26 cellular contexts compared by ENCODE assay signal in the genomic region with DNA sequence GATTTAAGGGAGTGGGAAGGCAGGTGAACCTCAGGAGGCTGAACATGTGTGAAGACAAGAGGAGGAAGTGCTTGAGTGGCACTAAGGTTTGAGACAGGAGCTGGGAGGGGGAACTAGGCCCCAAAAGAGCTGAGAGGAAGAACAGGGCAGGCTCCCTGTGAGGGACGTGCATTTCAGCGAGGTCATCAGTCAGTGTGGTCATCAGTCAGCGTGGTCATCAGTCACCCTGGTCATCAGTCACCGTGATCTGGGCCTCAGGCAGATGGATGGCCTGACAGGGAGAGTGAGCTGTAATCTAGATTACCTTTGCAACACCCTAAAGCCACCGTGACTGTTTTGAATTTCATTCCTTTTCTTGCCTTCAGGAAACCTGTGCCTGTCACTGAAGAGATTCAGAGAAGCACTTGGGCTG. TPM values are rescaled to one million over a fixed set of nuclear protein-coding genes. Genes with fewer than 3 reads are reported as not detected.
DNase-seq lines count a peak whose midpoint lies in the region; ATAC-seq and TF ChIP-seq lines count a peak whose summit lies in the region.
"Had no signal": no experiment of that assay in that cellular context is flagged by ENCODE, and none has a peak within 500 bp of the region (broad histone marks: within the 10 kb centered on the region; RNA-seq: fewer than 3 reads in every experiment).

No MANE protein-coding gene starts in this region.

- H3K27ac ChIP-seq in breast epithelium, result peak overlapping the region; percentile 73 to 81
- H3K27ac ChIP-seq in WERI-Rb-1, result no peak overlapping the region
- H3K27ac ChIP-seq in tibial artery, result no peak overlapping the region
- H3K27ac ChIP-seq: 22Rv1, prostate gland, sigmoid colon, thoracic aorta had no signal

- no peaks in the 10 kb centered on the region for H3K9me3 ChIP-seq in breast epithelium
- H3K9me3 ChIP-seq in WERI-Rb-1 (ENCODE audit: severe bottlenecking), result no peaks in the 10 kb centered on the region
- H3K9me3 ChIP-seq in tibial artery, result no peaks in the 10 kb centered on the region
- H3K9me3 ChIP-seq: prostate gland, sigmoid colon, thoracic aorta had no signal

- CTCF ChIA-PET in MCF 10A (lab: Yijun Ruan, JAX), result interaction anchor here (0.8 kb wide), 1 partner anchor 53 kb away, joined by 3 read pairs; no protein-coding TSS in a partner anchor

- DNase-seq in breast epithelium (ENCODE audit: low spot score in 2 of 2), result no peak
- no peak for DNase-seq in MCF 10A (ENCODE audit: unreplicated experiment)
- peak; percentile 49 for DNase-seq in WERI-Rb-1
- DNase-seq in mesothelial cell of epicardium (ENCODE audit: low spot score in 2 of 2, unreplicated experiment in 2 of 2), result no peak
- no peak for DNase-seq in type B pancreatic cell (ENCODE audit: extremely low spot score, unreplicated experiment)
- DNase-seq in lower leg skin (ENCODE audit: low spot score in 2 of 2), result no peak
- DNase-seq in tibial artery, result no peak
- DNase-seq: activated CD4-positive, alpha-beta T cell treated with anti-CD3 and anti-CD28 coated beads, Interleukin-2, amount 10 ng/mL, durations not matched to agents 7 days and 5 days; activated naive CD4-positive, alpha-beta T cell; activated T-cell treated with anti-CD3 and anti-CD28 coated beads, Interleukin-2, amount 50 U/mL, for 72 hours; glutamatergic neuron; MM.1S; NCI-H1436 treated with DMSO at 0.1 percent for 48 hours; NCI-H2107; sigmoid colon; stimulated activated CD4-positive, alpha-beta T cell treated with anti-CD3 and anti-CD28 coated beads, Interleukin-15, amount 100 ng/mL, for 24 hours; stimulated activated naive CD4-positive, alpha-beta T cell treated with Interleukin-2 at 50 U/mL for 16 hours; T1000 had no signal

- H3K27ac Mint-ChIP-seq in MCF 10A (ENCODE audit: low read depth, unreplicated experiment) (no peak overlapping the region), mesothelial cell of epicardium (peak overlapping the region; percentile 93), type B pancreatic cell (peak overlapping the region; percentile 93)
- H3K27ac Mint-ChIP-seq: activated CD4-positive, alpha-beta T cell treated with anti-CD3 and anti-CD28 coated beads, Interleukin-2, amount 10 ng/mL, durations not matched to agents 7 days and 5 days; activated T-cell treated with anti-CD3 and anti-CD28 coated beads, Interleukin-2, amount 50 U/mL, for 72 hours; WTC11 had no signal

- H3K36me3 Mint-ChIP-seq in MCF 10A (ENCODE audit: insufficient read depth, unreplicated experiment) (no peaks in the 10 kb centered on the region), mesothelial cell of epicardium (no peaks in the 10 kb centered on the region), type B pancreatic cell (peaks cover 5% of the 10 kb centered on the region)
- H3K36me3 Mint-ChIP-seq: WTC11 had no signal

- H3K4me1 ChIP-seq in breast epithelium, result peaks cover 0 to 6% of the 10 kb centered on the region in 2 donors
- peaks cover 0 to 5% (median 0%) of the 10 kb centered on the region in 4 donors for H3K4me1 ChIP-seq in tibial artery
- H3K4me1 ChIP-seq: prostate gland, sigmoid colon had no signal

- no peak for TF ChIP-seq CTCF in breast epithelium (IDR thresholded peaks at IDR 0.05)
- no peak for TF ChIP-seq CTCF in MCF 10A (IDR thresholded peaks at IDR 0.05; ENCODE audit: unreplicated experiment)
- TF ChIP-seq CTCF in WERI-Rb-1 (IDR thresholded peaks at IDR 0.05; ENCODE audit: low read depth, low read length), result no peak
- no peak for TF ChIP-seq CTCF in mesothelial cell of epicardium (IDR thresholded peaks at IDR 0.05; ENCODE audit: unreplicated experiment)
- TF ChIP-seq CTCF in type B pancreatic cell (conservative IDR thresholded peaks at IDR 0.05), result no peak
- no peak for TF ChIP-seq CTCF in lower leg skin (IDR thresholded peaks at IDR 0.05)
- TF ChIP-seq CTCF in tibial artery (IDR thresholded peaks at IDR 0.05), result no peak

- H3K9me3 Mint-ChIP-seq in MCF 10A (ENCODE audit: unreplicated experiment) (no peaks in the 10 kb centered on the region), mesothelial cell of epicardium (no peaks in the 10 kb centered on the region), type B pancreatic cell (no peaks in the 10 kb centered on the region)
- H3K9me3 Mint-ChIP-seq: activated CD4-positive, alpha-beta T cell treated with anti-CD3 and anti-CD28 coated beads, Interleukin-2, amount 10 ng/mL, durations not matched to agents 7 days and 5 days; activated T-cell treated with anti-CD3 and anti-CD28 coated beads, Interleukin-2, amount 50 U/mL, for 72 hours; WTC11 had no signal

- WGBS in lower leg skin, 2 donors, result 56 to 63% methylated on average over 5 of the region's 5 CpGs

- H3K27me3 ChIP-seq in breast epithelium (no peaks in the 10 kb centered on the region), WERI-Rb-1 (ENCODE audit: insufficient read depth, low read depth, severe bottlenecking) (no peaks in the 10 kb centered on the region), tibial artery (no peaks in the 10 kb centered on the region)
- H3K27me3 ChIP-seq: sigmoid colon had no signal

- no TSS peak for BruUV-seq in MCF 10A (replicated peaks; lab: Mats Ljungman, UMichigan)

- H3K4me3 Mint-ChIP-seq in MCF 10A (ENCODE audit: unreplicated experiment) (no peak overlapping the region), mesothelial cell of epicardium (no peak overlapping the region), type B pancreatic cell (peak overlapping the region; percentile 78)
- H3K4me3 Mint-ChIP-seq: activated CD4-positive, alpha-beta T cell treated with anti-CD3 and anti-CD28 coated beads, Interleukin-2, amount 10 ng/mL, durations not matched to agents 7 days and 5 days; activated T-cell treated with anti-CD3 and anti-CD28 coated beads, Interleukin-2, amount 50 U/mL, for 72 hours; WTC11 had no signal

- H3K36me3 ChIP-seq in breast epithelium (no peaks in the 10 kb centered on the region), WERI-Rb-1 (no peaks in the 10 kb centered on the region), tibial artery (no peaks in the 10 kb centered on the region)
- H3K36me3 ChIP-seq: prostate gland, sigmoid colon, thoracic aorta had no signal

- no peaks in the 10 kb centered on the region for H3K27me3 Mint-ChIP-seq in MCF 10A (ENCODE audit: insufficient read depth, unreplicated experiment)
- H3K27me3 Mint-ChIP-seq in mesothelial cell of epicardium (ENCODE audit: low read depth), result no peaks in the 10 kb centered on the region
- H3K27me3 Mint-ChIP-seq in type B pancreatic cell, result no peaks in the 10 kb centered on the region
- H3K27me3 Mint-ChIP-seq: activated CD4-positive, alpha-beta T cell treated with anti-CD3 and anti-CD28 coated beads, Interleukin-2, amount 10 ng/mL, durations not matched to agents 7 days and 5 days had no signal

- TF ChIP-seq POLR2A in breast epithelium (IDR thresholded peaks at IDR 0.05) (no peak), lower leg skin (IDR thresholded peaks at IDR 0.05) (no peak)

- no peak for ATAC-seq in HG03460 (IDR thresholded peaks at IDR 0.05; ENCODE audit: unreplicated experiment)
- ATAC-seq: activated T-cell treated with anti-CD3 and anti-CD28 coated beads, Interleukin-2, amount 50 U/mL, for 72 hours; WTC11 had no signal

- intact Hi-C loops in breast epithelium (cut with DNase I; ENCODE audit: low total_unique reads), result no loop called here
- intact Hi-C loops in MCF 10A (cut with micrococcal nuclease), result no loop called here
- intact Hi-C loops in lower leg skin (cut with DNase I; ENCODE audit: low total_unique reads), result no loop called here
- intact Hi-C loops in tibial artery (cut with DNase I; ENCODE audit: low total_unique reads), result no loop called here

- POLR2A ChIA-PET in MCF 10A (lab: Yijun Ruan, JAX), result no interaction called here

- H3K4me1 Mint-ChIP-seq in MCF 10A (ENCODE audit: insufficient read depth, unreplicated experiment) (no peaks in the 10 kb centered on the region), mesothelial cell of epicardium (peaks cover 72% of the 10 kb centered on the region), type B pancreatic cell (ENCODE audit: unreplicated experiment) (peaks cover 50% of the 10 kb centered on the region)
- H3K4me1 Mint-ChIP-seq: activated CD4-positive, alpha-beta T cell treated with anti-CD3 and anti-CD28 coated beads, Interleukin-2, amount 10 ng/mL, durations not matched to agents 7 days and 5 days had no signal

- H3K4me3 ChIP-seq in breast epithelium (no peak overlapping the region), WERI-Rb-1 (ENCODE audit: low read depth, low read length) (no peak overlapping the region), lower leg skin (ENCODE audit: low read depth, poor library complexity, severe bottlenecking) (no peak overlapping the region), tibial artery (no peak overlapping the region)
- H3K4me3 ChIP-seq: prostate gland, sigmoid colon, thoracic aorta had no signal

RNA-seq across cellular contexts. Expression of a gene that starts 29.1 kb away (rescaled TPM):
- total RNA-seq in breast epithelium (10 to 100 TPM in 2 of 3 donors, under 1 TPM in 1; 0.16 to 97.0 (median 52.1) TPM), MCF 10A (2022) (not detected in 2 replicates), mesothelial cell of epicardium (27.6 to 28.3 TPM (median 27.9 TPM) in 3 replicates), type B pancreatic cell (ENCODE audit: low replicate concordance) (49.4 and 125 TPM in 2 replicates), lower leg skin (1 to 10 TPM in 3 of 4 donors, under 1 TPM in 1; 0.38 to 5.7 (median 2.7) TPM)
- total RNA-seq: activated CD4-positive, alpha-beta T cell treated with anti-CD3 and anti-CD28 coated beads, Interleukin-2, amount 10 ng/mL, durations not matched to agents 7 days and 5 days; activated T-cell treated with anti-CD3 and anti-CD28 coated beads, Interleukin-2, amount 50 U/mL, for 72 hours; chondrocyte; Daoy; lung microvascular endothelial cell; sigmoid colon; thoracic aorta; WTC11 had no signal

Comparison
In these comparisons a context has a peak if more than half of its experiments do, and no peak if none do; other contexts are left out.
1. H3K27ac ChIP-seq: peak in breast epithelium (2 of 2); none in WERI-Rb-1 (single experiment) and tibial artery (0 of 2).